25 cellular contexts compared by ENCODE assay signal in genomic region chr18:12754511-12754910, GRCh38. TPM values are rescaled to one million over a fixed set of nuclear protein-coding genes. Genes with fewer than 3 reads are reported as not detected.
DNase-seq lines count a peak whose midpoint lies in the region; ATAC-seq, FAIRE-seq and TF ChIP-seq lines count a peak whose summit lies in the region.
"Had no signal": no experiment of that assay in that cellular context is flagged by ENCODE, and none has a peak within 500 bp of the region (broad histone marks: within the 10 kb centered on the region; RNA-seq: fewer than 3 reads in every experiment).

No MANE protein-coding gene starts in this region.

- no peaks in the 10 kb centered on the region for H3K79me2 ChIP-seq in K562 (ENCODE audit: control insufficient read depth, insufficient read depth, low read length)

- intact Hi-C loops in K562 (cut with micrococcal nuclease), result no loop called here
- intact Hi-C loops in left ventricle myocardium inferior (cut with micrococcal nuclease), result no loop called here

- WGBS in K562 (ENCODE audit: insufficient coverage, low coverage, missing lambda C conversion rate), result 51% methylated on average over 6 of the region's 6 CpGs

- no peak for TF ChIP-seq EP300 in K562 (IDR thresholded peaks at IDR 0.05; ENCODE audit: low read length)

- no peak overlapping the region for H2AFZ ChIP-seq in K562 (ENCODE audit: low read depth, low read length)

- in situ Hi-C loops in K562 (cut with MboI), result no loop called here

- ATAC-seq in CD4-positive, CD25-positive, alpha-beta regulatory T cell (ENCODE audit: low read depth in 2 of 2), result no peak
- no peak for ATAC-seq in K562
- no peak for ATAC-seq in stimulated activated effector memory CD8-positive, alpha-beta T cell treated with anti-CD3 and anti-CD28 coated beads, Interleukin-12 subunit alpha, Interleukin-12 subunit beta, amount 100 ng/mL, for 72 hours
- no peak for ATAC-seq in HG03442 (IDR thresholded peaks at IDR 0.05; ENCODE audit: unreplicated experiment)
- ATAC-seq in HG03354 (IDR thresholded peaks at IDR 0.05; ENCODE audit: poor library complexity, severe bottlenecking, unreplicated experiment), result no peak
- ATAC-seq in GM21447 (IDR thresholded peaks at IDR 0.05; ENCODE audit: unreplicated experiment), result no peak
- ATAC-seq: A549 had no signal

- BruUV-seq in K562 (replicated peaks; lab: Mats Ljungman, UMichigan), result no TSS peak

- no peak overlapping the region for H3K9ac ChIP-seq in K562 (ENCODE audit: insufficient read depth in 1 of 2, low read depth in 2 of 2, low read length in 2 of 2)
- H3K9ac ChIP-seq: BLaER1 treated with 17β-estradiol and CSF1 and Interleukin-3, amounts not matched to agents 10 nM and 100 nM had no signal

- H3K9me1 ChIP-seq in K562 (ENCODE audit: control insufficient read depth, insufficient read depth, low read length), result no peaks in the 10 kb centered on the region

- TF ChIP-seq POLR2A in K562 (conservative IDR thresholded peaks at IDR 0.05), result no peak

- CTCF ChIA-PET in K562 (lab: Yijun Ruan, JAX; ENCODE audit: low intra/inter-chr PET ratio), result no interaction called here

- no peak overlapping the region for H3K4me3 ChIP-seq in CD4-positive, CD25-positive, alpha-beta regulatory T cell (ENCODE audit: low read depth, low read length)
- H3K4me3 ChIP-seq in K562, result no peak overlapping the region
- H3K4me3 ChIP-seq in epithelial cell of esophagus (ENCODE audit: low read length), result no peak overlapping the region
- no peak overlapping the region for H3K4me3 ChIP-seq in left ventricle myocardium inferior
- H3K4me3 ChIP-seq: A549; BLaER1 treated with 17β-estradiol and CSF1 and Interleukin-3, amounts not matched to agents 10 nM and 100 nM had no signal

- peaks cover 12 to 41% (median 19%) of the 10 kb centered on the region in 4 donors for H3K4me1 Mint-ChIP-seq in CD4-positive, CD25-positive, alpha-beta regulatory T cell
- H3K4me1 Mint-ChIP-seq in stimulated activated effector memory CD8-positive, alpha-beta T cell treated with anti-CD3 and anti-CD28 coated beads, Interleukin-12 subunit alpha, Interleukin-12 subunit beta, amount 100 ng/mL, for 72 hours, result peaks cover 11% of the 10 kb centered on the region

- H3K27ac Mint-ChIP-seq in CD4-positive, CD25-positive, alpha-beta regulatory T cell, result peak overlapping the region in 2 of 3 donors; percentile 21 to 80
- H3K27ac Mint-ChIP-seq in stimulated activated effector memory CD8-positive, alpha-beta T cell treated with anti-CD3 and anti-CD28 coated beads, Interleukin-12 subunit alpha, Interleukin-12 subunit beta, amount 100 ng/mL, for 72 hours, result peak overlapping the region; percentile 24
- H3K27ac Mint-ChIP-seq: B cell had no signal

- no peaks in the 10 kb centered on the region for H3K27me3 ChIP-seq in CD4-positive, CD25-positive, alpha-beta regulatory T cell (ENCODE audit: control insufficient read depth, insufficient read depth, low read length)
- H3K27me3 ChIP-seq in K562 (ENCODE audit: control insufficient read depth in 2 of 2, insufficient read depth in 2 of 2, low read length in 2 of 2) (no peaks in the 10 kb centered on the region), left ventricle myocardium inferior (ENCODE audit: low read depth) (peaks cover 3% of the 10 kb centered on the region)

- no peaks in the 10 kb centered on the region for H3K9me3 ChIP-seq in CD4-positive, CD25-positive, alpha-beta regulatory T cell (ENCODE audit: control insufficient read depth in 2 of 2, low read length in 2 of 2)
- no peaks in the 10 kb centered on the region for H3K9me3 ChIP-seq in K562 (replicated peaks; ENCODE audit: control insufficient read depth, insufficient read depth, low read depth, low read length)
- no peaks in the 10 kb centered on the region for H3K9me3 ChIP-seq in left ventricle myocardium inferior (replicated peaks)
- H3K9me3 ChIP-seq: A549 had no signal

- H3K4me2 ChIP-seq in K562 (ENCODE audit: insufficient read depth, low read length), result no peak overlapping the region
- H3K4me2 ChIP-seq: A549; BLaER1 treated with 17β-estradiol and CSF1 and Interleukin-3, amounts not matched to agents 10 nM and 100 nM had no signal

- no peaks in the 10 kb centered on the region for H3K27me3 Mint-ChIP-seq in CD4-positive, CD25-positive, alpha-beta regulatory T cell
- H3K27me3 Mint-ChIP-seq: CD4-positive, alpha-beta memory T cell had no signal

- H3K36me3 ChIP-seq in CD4-positive, CD25-positive, alpha-beta regulatory T cell (ENCODE audit: control insufficient read depth, insufficient read depth, low read length), result no peaks in the 10 kb centered on the region
- H3K36me3 ChIP-seq in K562 (ENCODE audit: control insufficient read depth, insufficient read depth, low read length), result no peaks in the 10 kb centered on the region
- H3K36me3 ChIP-seq in left ventricle myocardium inferior, result no peaks in the 10 kb centered on the region
- H3K36me3 ChIP-seq: BLaER1 treated with 17β-estradiol and CSF1 and Interleukin-3, amounts not matched to agents 10 nM and 100 nM had no signal

- TF ChIP-seq CTCF in K562 (IDR thresholded peaks at IDR 0.05 in 2 of 3, conservative IDR thresholded peaks at IDR 0.05 in 1 of 3; ENCODE audit: insufficient read depth in 2 of 3, low read depth in 1 of 3, low read length in 3 of 3) (no peak), epithelial cell of esophagus (IDR thresholded peaks at IDR 0.05; ENCODE audit: insufficient read depth, low read depth, low read length, missing control alignments) (no peak), left ventricle myocardium inferior (IDR thresholded peaks at IDR 0.05; ENCODE audit: borderline replicate concordance) (no peak)

- peak in 1 of 3 donors; percentile 62 for DNase-seq in CD4-positive, CD25-positive, alpha-beta regulatory T cell
- DNase-seq in K562 (ENCODE audit: extremely low read depth in 1 of 4, low spot score in 3 of 4) (no peak), epithelial cell of esophagus (ENCODE audit: low read depth) (peak; percentile 40), left ventricle myocardium inferior (no peak)
- no peak for DNase-seq in stimulated activated effector memory CD8-positive, alpha-beta T cell treated with anti-CD3 and anti-CD28 coated beads, Interleukin-12 subunit alpha, Interleukin-12 subunit beta, amount 100 ng/mL, for 72 hours (ENCODE audit: low spot score in 2 of 2)
- DNase-seq: AML-193; CD4-positive, alpha-beta memory T cell; CD8-positive, alpha-beta memory T cell; COR-L47; DMS 273 treated with DMSO at 0.1 percent for 48 hours; DMS153; DMS53; DMS79; GF-D8 had no signal

- FAIRE-seq in K562 (lab: Jason Lieb, UNC), result no peak
- FAIRE-seq: A549, G401.6, GM12891, GM19239 had no signal

- POLR2A ChIA-PET in K562 (lab: Yijun Ruan, JAX), result no interaction called here

- no peak overlapping the region for H3K27ac ChIP-seq in CD4-positive, CD25-positive, alpha-beta regulatory T cell (ENCODE audit: insufficient read depth, low read length, poor library complexity, severe bottlenecking)
- H3K27ac ChIP-seq in K562 (ENCODE audit: extremely low read depth, low read depth, low read length), result no peak overlapping the region
- no peak overlapping the region for H3K27ac ChIP-seq in left ventricle myocardium inferior (replicated peaks)
- H3K27ac ChIP-seq: 22Rv1; A549; BLaER1 treated with 17β-estradiol and CSF1 and Interleukin-3, amounts not matched to agents 10 nM and 100 nM; C4-2B had no signal

- peak overlapping the region in 2 of 4 donors; percentile 17 to 64 for H3K4me3 Mint-ChIP-seq in CD4-positive, CD25-positive, alpha-beta regulatory T cell
- H3K4me3 Mint-ChIP-seq in stimulated activated effector memory CD8-positive, alpha-beta T cell treated with anti-CD3 and anti-CD28 coated beads, Interleukin-12 subunit alpha, Interleukin-12 subunit beta, amount 100 ng/mL, for 72 hours, result no peak overlapping the region
- H3K4me3 Mint-ChIP-seq: B cell; CD4-positive, alpha-beta memory T cell; CD8-positive, alpha-beta memory T cell had no signal

- H4K20me1 ChIP-seq in K562 (replicated peaks; ENCODE audit: control insufficient read depth, insufficient read depth, low read length), result no peaks in the 10 kb centered on the region
- H4K20me1 ChIP-seq: BLaER1 treated with 17β-estradiol and CSF1 and Interleukin-3, amounts not matched to agents 10 nM and 100 nM had no signal

- H3K4me1 ChIP-seq in CD4-positive, CD25-positive, alpha-beta regulatory T cell (ENCODE audit: control insufficient read depth, insufficient read depth, low read length, poor library complexity, severe bottlenecking), result peaks cover 12% of the 10 kb centered on the region
- peaks cover 4 to 9% of the 10 kb centered on the region in 2 experiments; a peak in 3 of 5 replicates for H3K4me1 ChIP-seq in K562 (replicated peaks in 1 of 2; ENCODE audit: control insufficient read depth in 2 of 2, insufficient read depth in 2 of 2, low read length in 2 of 2)
- H3K4me1 ChIP-seq in left ventricle myocardium inferior, result no peaks in the 10 kb centered on the region
- H3K4me1 ChIP-seq: A549 had no signal

- peaks cover 4% of the 10 kb centered on the region for H3K36me3 Mint-ChIP-seq in CD4-positive, CD25-positive, alpha-beta regulatory T cell
- H3K36me3 Mint-ChIP-seq in stimulated activated effector memory CD8-positive, alpha-beta T cell treated with anti-CD3 and anti-CD28 coated beads, Interleukin-12 subunit alpha, Interleukin-12 subunit beta, amount 100 ng/mL, for 72 hours, result peaks cover 2% of the 10 kb centered on the region

- peaks cover 0 to 4% (median 0%) of the 10 kb centered on the region in 7 donors for H3K9me3 Mint-ChIP-seq in CD4-positive, CD25-positive, alpha-beta regulatory T cell
- H3K9me3 Mint-ChIP-seq in stimulated activated effector memory CD8-positive, alpha-beta T cell treated with anti-CD3 and anti-CD28 coated beads, Interleukin-12 subunit alpha, Interleukin-12 subunit beta, amount 100 ng/mL, for 72 hours, result no peaks in the 10 kb centered on the region
- H3K9me3 Mint-ChIP-seq: CD4-positive, alpha-beta memory T cell had no signal

- TF ChIP-seq RAD21 in K562 (CRISPR knock-in tag; conservative IDR thresholded peaks at IDR 0.05 in 1 of 2, IDR thresholded peaks at IDR 0.05 in 1 of 2), result no peak

RNA-seq across cellular contexts. Expression of gene PSMG2, which starts 51.7 kb away (rescaled TPM):
- 60.3 TPM for total RNA-seq in CD4-positive, CD25-positive, alpha-beta regulatory T cell
- 100 to 1,000 TPM; 145 to 199 (median 154) TPM for polyA plus RNA-seq in CD4-positive, CD25-positive, alpha-beta regulatory T cell
- 38.5 and 51.7 TPM in 2 replicates for total RNA-seq in K562 (2011; cell fraction: chromatin; rRNA removed; ENCODE audit: low replicate concordance)
- 24.5 and 24.8 TPM in 2 replicates for total RNA-seq in K562 (2011; cell fraction: nucleolus; rRNA removed)
- 34.8 and 40.9 TPM in 2 replicates for total RNA-seq in K562 (2011; cell fraction: nucleoplasm; rRNA removed)
- 59.9 and 76.9 TPM in 2 replicates for total RNA-seq in K562 (2014; rRNA removed)
- 116 and 125 TPM in 2 replicates for total RNA-seq in K562 (2014; rRNA removed; fragmentation: Illumina TruSeq; extraction: Trizol)
- 101 and 111 TPM in 2 replicates for total RNA-seq in K562 (2015; rRNA removed; fragmentation: Illumina TruSeq; extraction: Trizol)
- total RNA-seq in K562 (2021), result 90.2 and 95.6 TPM in 2 replicates
- polyA plus RNA-seq in K562 (2011; rRNA removed), result 75.0 and 81.6 TPM in 2 replicates
- 35.3 and 54.9 TPM in 2 replicates for polyA plus RNA-seq in K562 (2011; cell fraction: cytosol; rRNA removed)
- 27.2 and 40.2 TPM in 2 replicates for polyA plus RNA-seq in K562 (2011; cell fraction: nucleus; rRNA removed)
- polyA plus RNA-seq in K562 (2012), result 79.8 and 97.3 TPM in 2 replicates
- polyA plus RNA-seq in K562 (2014; fragmentation: Illumina TruSeq; extraction: Trizol), result 105 and 120 TPM in 2 replicates
- 100 to 1,000 TPM; 194 to 271 TPM for polyA plus RNA-seq in K562 (2014; fragmentation: Nextera tagmentation; extraction: Ambion mirVana)
- 82.8 and 92.7 TPM in 2 replicates for polyA plus RNA-seq in K562 (2014; rRNA removed)
- 56.3 and 61.4 TPM in 2 replicates for polyA minus RNA-seq in K562 (2011; rRNA and poly(A)+ RNA removed)
- 38.3 and 45.0 TPM in 2 replicates for polyA minus RNA-seq in K562 (2011; cell fraction: cytosol; rRNA and poly(A)+ RNA removed)
- 11.2 and 12.2 TPM in 2 replicates for polyA minus RNA-seq in K562 (2011; cell fraction: nucleus; rRNA and poly(A)+ RNA removed)
- total RNA-seq in left ventricle myocardium inferior, result 39.5 TPM

RNA-seq across cellular contexts. Expression of gene CEP76, which starts 52.0 kb away (rescaled TPM):
- total RNA-seq in CD4-positive, CD25-positive, alpha-beta regulatory T cell, result 8.8 TPM
- polyA plus RNA-seq in CD4-positive, CD25-positive, alpha-beta regulatory T cell, result 10 to 100 TPM in 2 of 4 donors, 1 to 10 TPM in 2; 7.3 to 14.2 (median 9.3) TPM
- total RNA-seq in K562 (2011; cell fraction: chromatin; rRNA removed; ENCODE audit: low replicate concordance), result 25.3 and 46.3 TPM in 2 replicates
- total RNA-seq in K562 (2011; cell fraction: nucleolus; rRNA removed), result 14.8 and 18.3 TPM in 2 replicates
- total RNA-seq in K562 (2011; cell fraction: nucleoplasm; rRNA removed), result 23.8 and 31.1 TPM in 2 replicates
- total RNA-seq in K562 (2014; rRNA removed) (22.1 and 27.3 TPM in 2 replicates), K562 (2014; rRNA removed; fragmentation: Illumina TruSeq; extraction: Trizol) (25.0 and 25.2 TPM in 2 replicates), K562 (2015; rRNA removed; fragmentation: Illumina TruSeq; extraction: Trizol) (16.9 and 21.1 TPM in 2 replicates), K562 (2021) (14.4 and 19.3 TPM in 2 replicates), left ventricle myocardium inferior (3.7 TPM)
- polyA plus RNA-seq in K562 (2011; rRNA removed) (20.5 and 26.3 TPM in 2 replicates), K562 (2014; fragmentation: Illumina TruSeq; extraction: Trizol) (15.7 and 16.2 TPM in 2 replicates), K562 (2014; fragmentation: Nextera tagmentation; extraction: Ambion mirVana) (1 to 10 TPM; 5.3 to 5.6 TPM), K562 (2014; rRNA removed) (21.5 and 23.3 TPM in 2 replicates)
- 10.6 and 11.9 TPM in 2 replicates for polyA plus RNA-seq in K562 (2011; cell fraction: cytosol; rRNA removed)
- 12.4 and 16.0 TPM in 2 replicates for polyA plus RNA-seq in K562 (2011; cell fraction: nucleus; rRNA removed)
- polyA plus RNA-seq in K562 (2012), result 9.7 and 11.6 TPM in 2 replicates
- polyA minus RNA-seq in K562 (2011; rRNA and poly(A)+ RNA removed), result 32.9 and 34.5 TPM in 2 replicates
- 7.8 and 12.5 TPM in 2 replicates for polyA minus RNA-seq in K562 (2011; cell fraction: cytosol; rRNA and poly(A)+ RNA removed)
- 9.8 and 14.9 TPM in 2 replicates for polyA minus RNA-seq in K562 (2011; cell fraction: nucleus; rRNA and poly(A)+ RNA removed)
